Comparison of ENCODE assay signal across 8 cellular contexts in genomic region chr22:30386960-30387848, GRCh38. TPM values are rescaled to one million over a fixed set of nuclear protein-coding genes. Genes with fewer than 3 reads are reported as not detected.
DNase-seq lines count a peak whose midpoint lies in the region; ATAC-seq, FAIRE-seq and TF ChIP-seq lines count a peak whose summit lies in the region.

RNF215 (minus strand) TSS chr22:30387411; CDS start chr22:30387313, 98 bp downstream.

- H3K27me3 Mint-ChIP-seq in astrocyte (ENCODE audit: low read depth, unreplicated experiment): no peaks in the 10 kb centered on the region

- H3K4me3 Mint-ChIP-seq in astrocyte (ENCODE audit: unreplicated experiment): peak within 1 kb of the TSS; percentile 89

- peaks cover 12% of the 10 kb centered on the region for H3K79me2 ChIP-seq in astrocyte (ENCODE audit: insufficient read depth, low read length)

- peaks cover 21% of the 10 kb centered on the region for H3K4me1 ChIP-seq in astrocyte (ENCODE audit: insufficient read depth, low read length)

- H3K27me3 ChIP-seq in GM06990 (replicated peaks; ENCODE audit: control insufficient read depth, insufficient read depth, low read length) (no peaks in the 10 kb centered on the region), astrocyte (ENCODE audit: insufficient read depth, low read length) (no peaks in the 10 kb centered on the region)

- DNase-seq in GM06990 (ENCODE audit: extremely low read depth, insufficient read length) (peak; percentile 84), HCEC 1CT (peak; percentile 71), NAMALWA (ENCODE audit: low spot score) (peak; percentile 88), T-helper 22 cell (ENCODE audit: low read depth) (peak; percentile 56), astrocyte (ENCODE audit: low read depth) (peak; percentile 21), hepatic stellate cell (ENCODE audit: low spot score) (peak; percentile 92), retina (peak; percentile 92)

- H2AFZ ChIP-seq in astrocyte (ENCODE audit: low read depth, low read length): peak within 1 kb of the TSS; percentile 93

- peaks cover 10% of the 10 kb centered on the region for H3K36me3 Mint-ChIP-seq in astrocyte (ENCODE audit: low read depth, unreplicated experiment)

- no peak for ATAC-seq in GM18873 (IDR thresholded peaks at IDR 0.05; ENCODE audit: low FRiP score, unreplicated experiment)

- peaks cover 12% of the 10 kb centered on the region for H4K20me1 ChIP-seq in astrocyte (ENCODE audit: insufficient read depth, low read length)

- peak within 1 kb of the TSS; percentile 61 for H3K27ac ChIP-seq in astrocyte (ENCODE audit: low read depth, low read length)

- H3K4me3 ChIP-seq in GM06990 (replicated peaks; ENCODE audit: low read depth, low read length) (peak within 1 kb of the TSS; percentile 69), astrocyte (ENCODE audit: insufficient read depth, low read depth, low read length) (peak within 1 kb of the TSS; percentile 72)

- peak within 1 kb of the TSS; percentile 89 for H3K9ac ChIP-seq in astrocyte (ENCODE audit: low read length)

- peak within 1 kb of the TSS; percentile 77 for H3K27ac Mint-ChIP-seq in astrocyte (ENCODE audit: unreplicated experiment)

- peaks cover 13% of the 10 kb centered on the region for H3K4me1 Mint-ChIP-seq in astrocyte (ENCODE audit: low read depth, unreplicated experiment)

- H3K9me3 ChIP-seq in astrocyte (ENCODE audit: insufficient read depth, low read depth, low read length): peaks cover 3% of the 10 kb centered on the region

- TF ChIP-seq CTCF in GM06990 (IDR thresholded peaks at IDR 0.05; ENCODE audit: insufficient read depth, low read length, poor library complexity, severe bottlenecking) (peak; percentile 72), astrocyte (IDR thresholded peaks at IDR 0.05; ENCODE audit: insufficient read depth, low read depth, low read length) (peak; percentile 52)

- H3K9me3 Mint-ChIP-seq in astrocyte (ENCODE audit: unreplicated experiment): peaks cover 5% of the 10 kb centered on the region

- FAIRE-seq in astrocyte (lab: Jason Lieb, UNC): no peak

- H3K4me2 ChIP-seq in astrocyte (ENCODE audit: low read length): peak within 1 kb of the TSS; percentile 99

- H3K36me3 ChIP-seq in GM06990 (ENCODE audit: control insufficient read depth, insufficient read depth, low read length): no peaks in the 10 kb centered on the region
- H3K36me3 ChIP-seq in astrocyte (ENCODE audit: insufficient read depth, low read length): peaks cover 3% of the 10 kb centered on the region

RNA-seq across cellular contexts. Expression of gene RNF215, which starts in this region (rescaled TPM):
- 24.5 and 28.5 TPM in 2 replicates for total RNA-seq in astrocyte

Comparison
In these comparisons a context has a peak if more than half of its experiments do, and no peak if none do; other contexts are left out.
1. DNase-seq: peak in every context shown above with its lines; median percentile 92 in hepatic stellate cell; 92 in retina; 88 in NAMALWA; 84 in GM06990; 71 in HCEC 1CT; 56 in T-helper 22 cell; 21 in astrocyte.